Comparison of ENCODE assay signal across 28 cellular contexts in genomic region chr18:65278939-65279667, GRCh38.
"Had no signal": no experiment of that assay in that cellular context is flagged by ENCODE, and none has a peak within 500 bp of the region (broad histone marks: within the 10 kb centered on the region; RNA-seq: fewer than 3 reads in every experiment).

No MANE protein-coding gene starts in this region.

- DNase-seq: activated B cell treated with CpG ODN at 0.5 μM for 24 hours; activated CD4-positive, alpha-beta T cell treated with anti-CD3 and anti-CD28 coated beads for 1 hour; activated CD4-positive, alpha-beta T cell treated with anti-CD3 and anti-CD28 coated beads, Interleukin-2, amount 10 ng/mL, durations not matched to agents 24 days and 14 days; activated CD4-positive, alpha-beta T cell treated with anti-CD3 and anti-CD28 coated beads, Interleukin-2, amount 50 U/mL, for 48 hours; activated CD8-positive, alpha-beta memory T cell treated with anti-CD3 and anti-CD28 coated beads, Interleukin-2, amount 10 ng/mL, durations not matched to agents 7 days and 5 days; activated effector memory CD4-positive, alpha-beta T cell treated with Interleukin-2 at 50 U/mL for 16 hours; activated naive CD4-positive, alpha-beta T cell; activated T-cell treated with anti-CD3 and anti-CD28 coated beads, Interleukin-2, amount 50 U/mL, for 24 hours; body of pancreas; central memory CD4-positive, alpha-beta T cell; NCI-H1105 treated with DMSO at 0.1 percent for 48 hours; NCI-H2029; NCI-H2107; NCI-H2171 treated with DMSO at 0.1 percent for 48 hours; NCI-H226; NCI-H526 treated with DMSO at 0.1 percent for 48 hours; NCI-H82; NK-92 treated with Interleukin-12 subunit alpha and Interleukin-12 subunit beta, amount 100 ng/mL, for 24 hours; OCI-M1; Peyer's patch; Right ventricle myocardium superior; SJCRH30; T-helper 9 cell had no signal

- H3K36me3 ChIP-seq: ascending aorta, Peyer's patch, SJCRH30 had no signal

- H3K4me1 ChIP-seq: ascending aorta, body of pancreas, Peyer's patch, SJCRH30 had no signal

- H3K4me1 Mint-ChIP-seq: activated B cell treated with CpG ODN at 0.5 μM for 24 hours; activated CD4-positive, alpha-beta T cell treated with anti-CD3 and anti-CD28 coated beads, Interleukin-2, amount 10 ng/mL, durations not matched to agents 24 days and 14 days; activated CD8-positive, alpha-beta memory T cell treated with anti-CD3 and anti-CD28 coated beads, Interleukin-2, amount 10 ng/mL, durations not matched to agents 7 days and 5 days; activated naive CD4-positive, alpha-beta T cell treated with anti-CD3 and anti-CD28 coated beads, Interleukin-2, amount 50 U/mL, for 24 hours had no signal

- H3K27ac ChIP-seq: ascending aorta, body of pancreas, Peyer's patch, RWPE1, SJCRH30 had no signal

- H3K4me3 ChIP-seq: ascending aorta, body of pancreas, Peyer's patch, SJCRH30 had no signal

- H3K27me3 Mint-ChIP-seq: activated B cell treated with CpG ODN at 0.5 μM for 24 hours; activated CD4-positive, alpha-beta T cell treated with anti-CD3 and anti-CD28 coated beads, Interleukin-2, amount 10 ng/mL, durations not matched to agents 24 days and 14 days; activated CD8-positive, alpha-beta memory T cell treated with anti-CD3 and anti-CD28 coated beads, Interleukin-2, amount 10 ng/mL, durations not matched to agents 7 days and 5 days; activated naive CD4-positive, alpha-beta T cell treated with anti-CD3 and anti-CD28 coated beads, Interleukin-2, amount 50 U/mL, for 24 hours; activated T-cell treated with anti-CD3 and anti-CD28 coated beads, Interleukin-2, amount 50 U/mL, for 24 hours had no signal

- H3K27ac Mint-ChIP-seq: activated B cell treated with CpG ODN at 0.5 μM for 24 hours; activated CD4-positive, alpha-beta T cell treated with anti-CD3 and anti-CD28 coated beads, Interleukin-2, amount 10 ng/mL, durations not matched to agents 24 days and 14 days; activated CD8-positive, alpha-beta memory T cell treated with anti-CD3 and anti-CD28 coated beads, Interleukin-2, amount 10 ng/mL, durations not matched to agents 7 days and 5 days; activated naive CD4-positive, alpha-beta T cell treated with anti-CD3 and anti-CD28 coated beads, Interleukin-2, amount 50 U/mL, for 24 hours; activated T-cell treated with anti-CD3 and anti-CD28 coated beads, Interleukin-2, amount 50 U/mL, for 24 hours; activated T-helper 1 cell treated with anti-CD3 and anti-CD28 coated beads, Interleukin-12 subunit alpha, Interleukin-12 subunit beta, Interleukin-2, Interleukin-4 antibody, amounts not matched to agents 30 ng/mL and 10 ng/mL and 1 ng/mL, durations not matched to agents 14 hours and 24 hours and 36 hours; T-helper 1 cell treated with Interleukin-12 subunit alpha and Interleukin-12 subunit beta and Interleukin-4 antibody, amounts not matched to agents 30 μg/mL and 1 μg/mL, for 36 hours had no signal

- H3K27me3 ChIP-seq: ascending aorta, body of pancreas, Peyer's patch, SJCRH30 had no signal

- H3K4me3 Mint-ChIP-seq: activated B cell treated with CpG ODN at 0.5 μM for 24 hours; activated CD4-positive, alpha-beta T cell treated with anti-CD3 and anti-CD28 coated beads, Interleukin-2, amount 10 ng/mL, durations not matched to agents 24 days and 14 days; activated CD8-positive, alpha-beta memory T cell treated with anti-CD3 and anti-CD28 coated beads, Interleukin-2, amount 10 ng/mL, durations not matched to agents 7 days and 5 days; activated naive CD4-positive, alpha-beta T cell treated with anti-CD3 and anti-CD28 coated beads, Interleukin-2, amount 50 U/mL, for 24 hours; activated T-cell treated with anti-CD3 and anti-CD28 coated beads, Interleukin-2, amount 50 U/mL, for 24 hours; activated T-helper 1 cell treated with anti-CD3 and anti-CD28 coated beads, Interleukin-12 subunit alpha, Interleukin-12 subunit beta, Interleukin-2, Interleukin-4 antibody, amounts not matched to agents 30 ng/mL and 10 ng/mL and 1 ng/mL, durations not matched to agents 14 hours and 24 hours and 36 hours; T-helper 1 cell treated with Interleukin-12 subunit alpha and Interleukin-12 subunit beta and Interleukin-4 antibody, amounts not matched to agents 30 μg/mL and 1 μg/mL, for 36 hours had no signal

- H3K9me3 ChIP-seq: ascending aorta, body of pancreas, Peyer's patch, SJCRH30 had no signal

- H3K36me3 Mint-ChIP-seq: activated CD8-positive, alpha-beta memory T cell treated with anti-CD3 and anti-CD28 coated beads, Interleukin-2, amount 10 ng/mL, durations not matched to agents 7 days and 5 days; activated naive CD4-positive, alpha-beta T cell treated with anti-CD3 and anti-CD28 coated beads, Interleukin-2, amount 50 U/mL, for 24 hours had no signal
